In the genomic region with DNA sequence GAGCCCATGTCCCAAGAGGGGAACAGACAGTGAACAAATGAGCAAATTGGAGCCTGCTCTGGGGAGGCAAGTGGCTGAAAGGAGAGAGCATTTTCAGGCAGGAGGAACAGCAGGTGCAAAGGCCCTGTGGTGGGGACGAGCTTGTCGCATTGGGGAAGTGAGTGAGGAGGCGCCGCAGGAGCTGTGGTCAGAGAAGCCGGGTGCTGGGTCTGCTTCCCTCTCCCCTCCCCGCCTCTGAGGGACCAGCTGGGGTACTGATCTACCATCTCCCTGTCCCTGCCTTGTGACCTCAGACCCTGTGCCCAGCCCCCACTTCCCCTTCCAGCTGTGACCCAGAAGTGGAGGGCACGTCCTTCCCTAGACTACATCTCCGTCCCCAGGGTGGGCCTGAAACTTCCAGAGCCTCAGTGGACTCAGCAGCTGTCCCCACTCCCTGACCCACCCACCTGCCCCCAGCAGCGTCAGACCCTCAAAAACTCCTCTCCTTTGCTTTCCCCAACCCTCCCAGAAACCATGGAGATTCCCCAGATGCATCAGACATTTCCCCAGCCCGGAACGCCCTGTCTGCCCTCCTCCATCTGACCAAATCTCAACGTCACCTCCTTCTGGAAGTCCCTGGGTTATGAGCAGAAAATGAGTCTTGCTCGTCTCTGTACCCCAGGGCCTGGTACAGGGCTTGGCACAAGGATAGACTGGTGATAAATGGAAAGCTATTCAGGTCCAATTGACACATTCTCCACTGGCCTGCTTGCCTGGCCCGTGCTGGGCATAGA, we compare ENCODE assay signal across 14 cellular contexts. TPM values are rescaled to one million over a fixed set of nuclear protein-coding genes. Genes with fewer than 3 reads are reported as not detected.
DNase-seq lines count a peak whose midpoint lies in the region; ATAC-seq, FAIRE-seq and TF ChIP-seq lines count a peak whose summit lies in the region.
"Had no signal": no experiment of that assay in that cellular context is flagged by ENCODE, and none has a peak within 500 bp of the region (broad histone marks: within the 10 kb centered on the region; RNA-seq: fewer than 3 reads in every experiment).

No MANE protein-coding gene starts in this region.

- TF ChIP-seq POLR2A in GM12891 (IDR thresholded peaks at IDR 0.05; ENCODE audit: low read depth, low read length): no peak

- CTCF ChIA-PET in RWPE1 (lab: Yijun Ruan, JAX): interaction anchor here (0.6 kb wide), 1 partner anchor 94 kb away, joined by 3 read pairs; no protein-coding TSS in a partner anchor

- no peak overlapping the region for H3K27ac ChIP-seq in RWPE1
- H3K27ac ChIP-seq: C4-2B had no signal

- POLR2A ChIA-PET in RWPE1 (lab: Yijun Ruan, JAX; ENCODE audit: low non-redundant PET): no interaction called here

- no peak for TF ChIP-seq CTCF in RWPE1 (conservative IDR thresholded peaks at IDR 0.05; ENCODE audit: low read depth)

- DNase-seq in GM12891 (ENCODE audit: insufficient read length, low spot score) (no peak), MV-4-11 (lab: John Stamatoyannopoulos, UW) (peak; percentile 92), globus pallidus (ENCODE audit: low spot score) (peak; percentile 34), posterior vena cava (ENCODE audit: low spot score) (peak; percentile 90), DMS 273 treated with DMSO at 0.1 percent for 48 hours (lab: John Stamatoyannopoulos, UW) (no peak), NCI-H345 treated with DMSO at 0.1 percent for 48 hours (lab: John Stamatoyannopoulos, UW; ENCODE audit: unreplicated experiment) (no peak), RWPE1 (ENCODE audit: low spot score) (no peak)
- DNase-seq: activated CD4-positive, CD25-positive, alpha-beta regulatory T cell treated with anti-CD3 and anti-CD28 coated beads, Interleukin-2, amount 50 U/mL, for 72 hours; activated effector memory CD4-positive, alpha-beta T cell treated with Interleukin-2 at 50 U/mL for 16 hours; H7; NCI-H2081 had no signal

- peak; percentile 67 for FAIRE-seq in GM12891 (lab: Jason Lieb, UNC)

- intact Hi-C loops in posterior vena cava (cut with DNase I): no loop called here

- ATAC-seq in GM21447 (IDR thresholded peaks at IDR 0.05; ENCODE audit: unreplicated experiment): no peak
- ATAC-seq: T-cell had no signal

TF ChIP-seq in GM12891, 5 proteins besides CTCF, POLR2A, EP300 and RAD21:
- TF ChIP-seq TAF1 (IDR thresholded peaks at IDR 0.05; ENCODE audit: low read depth, low read length): no peak
- TF ChIP-seq SPI1 (IDR thresholded peaks at IDR 0.05; ENCODE audit: low read depth, low read length): peak; percentile 50
- no peak for TF ChIP-seq POLR2AphosphoS5 (IDR thresholded peaks at IDR 0.05; ENCODE audit: low read depth, low read length)
- no peak for TF ChIP-seq PAX5 (IDR thresholded peaks at IDR 0.05; ENCODE audit: insufficient read depth, low read length, severe bottlenecking)
- TF ChIP-seq POU2F2 (IDR thresholded peaks at IDR 0.05; ENCODE audit: low read depth, low read length): no peak

RNA-seq across cellular contexts. Expression of a gene that starts 19.7 kb away (rescaled TPM):
- polyA plus RNA-seq in GM12891 (2012; ENCODE audit: low read depth, missing spikeins): 1.1 TPM
- 1 to 10 TPM; 7.5 to 8.1 TPM for total RNA-seq in posterior vena cava

RNA-seq across cellular contexts. Expression of a gene that starts 54.9 kb away (rescaled TPM):
- polyA plus RNA-seq in GM12891 (2012; ENCODE audit: low read depth, missing spikeins): 5,515 TPM
- total RNA-seq in posterior vena cava: 1,000 to 10,000 TPM; 1,303 to 1,339 TPM

Comparison
In these comparisons a context has a peak if more than half of its experiments do, and no peak if none do; other contexts are left out.
1. DNase-seq: peak in MV-4-11 (single experiment), globus pallidus (single experiment) and posterior vena cava (single experiment); none in GM12891 (single experiment), DMS 273 treated with DMSO at 0.1 percent for 48 hours (single experiment), NCI-H345 treated with DMSO at 0.1 percent for 48 hours (single experiment) and RWPE1 (single experiment).